Comparison of ENCODE assay signal across 1 cellular context in the genomic region with DNA sequence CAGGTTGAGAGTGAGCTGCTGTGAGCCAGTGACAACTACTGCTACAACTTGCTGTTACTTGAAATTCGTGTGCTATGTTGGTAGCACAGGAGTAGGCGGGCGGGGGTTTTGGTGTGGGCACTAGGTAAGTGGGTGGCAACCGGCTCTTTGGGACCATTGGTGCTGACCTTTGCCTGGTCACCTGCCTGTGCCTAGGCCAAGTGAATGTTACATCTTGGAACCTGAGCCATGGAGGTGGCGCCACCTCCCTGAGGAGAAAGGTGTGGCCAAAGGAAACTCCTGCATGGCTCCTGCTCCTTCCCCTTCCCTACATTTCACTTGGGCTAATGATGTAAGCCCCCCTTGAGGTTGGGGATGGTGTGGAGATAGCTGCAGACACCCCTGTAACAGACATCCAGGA.
TF ChIP-seq lines count a peak whose summit lies in the region.

No MANE protein-coding gene starts in this region.

TF ChIP-seq in GM23338, 12 proteins besides CTCF, POLR2A, EP300 and RAD21:
- TF ChIP-seq CREB1 (CRISPR knock-in tag; IDR thresholded peaks at IDR 0.05; ENCODE audit: low read depth) (no peak), JUNB (IDR thresholded peaks at IDR 0.05; ENCODE audit: unreplicated experiment) (no peak), NANOG (IDR thresholded peaks at IDR 0.05; ENCODE audit: borderline replicate concordance) (no peak), ZNF114 (CRISPR knock-in tag; IDR thresholded peaks at IDR 0.05) (no peak), STAT1 (IDR thresholded peaks at IDR 0.05; ENCODE audit: unreplicated experiment) (no peak), POLR2AphosphoS5 (IDR thresholded peaks at IDR 0.05; ENCODE audit: low read depth) (no peak), ZNF331 (CRISPR knock-in tag; IDR thresholded peaks at IDR 0.05; ENCODE audit: low read depth) (no peak), EZH2phosphoT487 (IDR thresholded peaks at IDR 0.05; ENCODE audit: unreplicated experiment) (no peak), EZH2 (IDR thresholded peaks at IDR 0.05; ENCODE audit: low read depth, unreplicated experiment) (no peak)
- TF ChIP-seq, protein P1, sequence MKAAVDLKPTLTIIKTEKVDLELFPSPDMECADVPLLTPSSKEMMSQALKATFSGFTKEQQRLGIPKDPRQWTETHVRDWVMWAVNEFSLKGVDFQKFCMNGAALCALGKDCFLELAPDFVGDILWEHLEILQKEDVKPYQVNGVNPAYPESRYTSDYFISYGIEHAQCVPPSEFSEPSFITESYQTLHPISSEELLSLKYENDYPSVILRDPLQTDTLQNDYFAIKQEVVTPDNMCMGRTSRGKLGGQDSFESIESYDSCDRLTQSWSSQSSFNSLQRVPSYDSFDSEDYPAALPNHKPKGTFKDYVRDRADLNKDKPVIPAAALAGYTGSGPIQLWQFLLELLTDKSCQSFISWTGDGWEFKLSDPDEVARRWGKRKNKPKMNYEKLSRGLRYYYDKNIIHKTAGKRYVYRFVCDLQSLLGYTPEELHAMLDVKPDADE (IDR thresholded peaks at IDR 0.05) = no peak
- TF ChIP-seq, protein P2, sequence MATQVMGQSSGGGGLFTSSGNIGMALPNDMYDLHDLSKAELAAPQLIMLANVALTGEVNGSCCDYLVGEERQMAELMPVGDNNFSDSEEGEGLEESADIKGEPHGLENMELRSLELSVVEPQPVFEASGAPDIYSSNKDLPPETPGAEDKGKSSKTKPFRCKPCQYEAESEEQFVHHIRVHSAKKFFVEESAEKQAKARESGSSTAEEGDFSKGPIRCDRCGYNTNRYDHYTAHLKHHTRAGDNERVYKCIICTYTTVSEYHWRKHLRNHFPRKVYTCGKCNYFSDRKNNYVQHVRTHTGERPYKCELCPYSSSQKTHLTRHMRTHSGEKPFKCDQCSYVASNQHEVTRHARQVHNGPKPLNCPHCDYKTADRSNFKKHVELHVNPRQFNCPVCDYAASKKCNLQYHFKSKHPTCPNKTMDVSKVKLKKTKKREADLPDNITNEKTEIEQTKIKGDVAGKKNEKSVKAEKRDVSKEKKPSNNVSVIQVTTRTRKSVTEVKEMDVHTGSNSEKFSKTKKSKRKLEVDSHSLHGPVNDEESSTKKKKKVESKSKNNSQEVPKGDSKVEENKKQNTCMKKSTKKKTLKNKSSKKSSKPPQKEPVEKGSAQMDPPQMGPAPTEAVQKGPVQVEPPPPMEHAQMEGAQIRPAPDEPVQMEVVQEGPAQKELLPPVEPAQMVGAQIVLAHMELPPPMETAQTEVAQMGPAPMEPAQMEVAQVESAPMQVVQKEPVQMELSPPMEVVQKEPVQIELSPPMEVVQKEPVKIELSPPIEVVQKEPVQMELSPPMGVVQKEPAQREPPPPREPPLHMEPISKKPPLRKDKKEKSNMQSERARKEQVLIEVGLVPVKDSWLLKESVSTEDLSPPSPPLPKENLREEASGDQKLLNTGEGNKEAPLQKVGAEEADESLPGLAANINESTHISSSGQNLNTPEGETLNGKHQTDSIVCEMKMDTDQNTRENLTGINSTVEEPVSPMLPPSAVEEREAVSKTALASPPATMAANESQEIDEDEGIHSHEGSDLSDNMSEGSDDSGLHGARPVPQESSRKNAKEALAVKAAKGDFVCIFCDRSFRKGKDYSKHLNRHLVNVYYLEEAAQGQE (IDR thresholded peaks at IDR 0.05; ENCODE audit: unreplicated experiment) = no peak
- TF ChIP-seq, protein P3, sequence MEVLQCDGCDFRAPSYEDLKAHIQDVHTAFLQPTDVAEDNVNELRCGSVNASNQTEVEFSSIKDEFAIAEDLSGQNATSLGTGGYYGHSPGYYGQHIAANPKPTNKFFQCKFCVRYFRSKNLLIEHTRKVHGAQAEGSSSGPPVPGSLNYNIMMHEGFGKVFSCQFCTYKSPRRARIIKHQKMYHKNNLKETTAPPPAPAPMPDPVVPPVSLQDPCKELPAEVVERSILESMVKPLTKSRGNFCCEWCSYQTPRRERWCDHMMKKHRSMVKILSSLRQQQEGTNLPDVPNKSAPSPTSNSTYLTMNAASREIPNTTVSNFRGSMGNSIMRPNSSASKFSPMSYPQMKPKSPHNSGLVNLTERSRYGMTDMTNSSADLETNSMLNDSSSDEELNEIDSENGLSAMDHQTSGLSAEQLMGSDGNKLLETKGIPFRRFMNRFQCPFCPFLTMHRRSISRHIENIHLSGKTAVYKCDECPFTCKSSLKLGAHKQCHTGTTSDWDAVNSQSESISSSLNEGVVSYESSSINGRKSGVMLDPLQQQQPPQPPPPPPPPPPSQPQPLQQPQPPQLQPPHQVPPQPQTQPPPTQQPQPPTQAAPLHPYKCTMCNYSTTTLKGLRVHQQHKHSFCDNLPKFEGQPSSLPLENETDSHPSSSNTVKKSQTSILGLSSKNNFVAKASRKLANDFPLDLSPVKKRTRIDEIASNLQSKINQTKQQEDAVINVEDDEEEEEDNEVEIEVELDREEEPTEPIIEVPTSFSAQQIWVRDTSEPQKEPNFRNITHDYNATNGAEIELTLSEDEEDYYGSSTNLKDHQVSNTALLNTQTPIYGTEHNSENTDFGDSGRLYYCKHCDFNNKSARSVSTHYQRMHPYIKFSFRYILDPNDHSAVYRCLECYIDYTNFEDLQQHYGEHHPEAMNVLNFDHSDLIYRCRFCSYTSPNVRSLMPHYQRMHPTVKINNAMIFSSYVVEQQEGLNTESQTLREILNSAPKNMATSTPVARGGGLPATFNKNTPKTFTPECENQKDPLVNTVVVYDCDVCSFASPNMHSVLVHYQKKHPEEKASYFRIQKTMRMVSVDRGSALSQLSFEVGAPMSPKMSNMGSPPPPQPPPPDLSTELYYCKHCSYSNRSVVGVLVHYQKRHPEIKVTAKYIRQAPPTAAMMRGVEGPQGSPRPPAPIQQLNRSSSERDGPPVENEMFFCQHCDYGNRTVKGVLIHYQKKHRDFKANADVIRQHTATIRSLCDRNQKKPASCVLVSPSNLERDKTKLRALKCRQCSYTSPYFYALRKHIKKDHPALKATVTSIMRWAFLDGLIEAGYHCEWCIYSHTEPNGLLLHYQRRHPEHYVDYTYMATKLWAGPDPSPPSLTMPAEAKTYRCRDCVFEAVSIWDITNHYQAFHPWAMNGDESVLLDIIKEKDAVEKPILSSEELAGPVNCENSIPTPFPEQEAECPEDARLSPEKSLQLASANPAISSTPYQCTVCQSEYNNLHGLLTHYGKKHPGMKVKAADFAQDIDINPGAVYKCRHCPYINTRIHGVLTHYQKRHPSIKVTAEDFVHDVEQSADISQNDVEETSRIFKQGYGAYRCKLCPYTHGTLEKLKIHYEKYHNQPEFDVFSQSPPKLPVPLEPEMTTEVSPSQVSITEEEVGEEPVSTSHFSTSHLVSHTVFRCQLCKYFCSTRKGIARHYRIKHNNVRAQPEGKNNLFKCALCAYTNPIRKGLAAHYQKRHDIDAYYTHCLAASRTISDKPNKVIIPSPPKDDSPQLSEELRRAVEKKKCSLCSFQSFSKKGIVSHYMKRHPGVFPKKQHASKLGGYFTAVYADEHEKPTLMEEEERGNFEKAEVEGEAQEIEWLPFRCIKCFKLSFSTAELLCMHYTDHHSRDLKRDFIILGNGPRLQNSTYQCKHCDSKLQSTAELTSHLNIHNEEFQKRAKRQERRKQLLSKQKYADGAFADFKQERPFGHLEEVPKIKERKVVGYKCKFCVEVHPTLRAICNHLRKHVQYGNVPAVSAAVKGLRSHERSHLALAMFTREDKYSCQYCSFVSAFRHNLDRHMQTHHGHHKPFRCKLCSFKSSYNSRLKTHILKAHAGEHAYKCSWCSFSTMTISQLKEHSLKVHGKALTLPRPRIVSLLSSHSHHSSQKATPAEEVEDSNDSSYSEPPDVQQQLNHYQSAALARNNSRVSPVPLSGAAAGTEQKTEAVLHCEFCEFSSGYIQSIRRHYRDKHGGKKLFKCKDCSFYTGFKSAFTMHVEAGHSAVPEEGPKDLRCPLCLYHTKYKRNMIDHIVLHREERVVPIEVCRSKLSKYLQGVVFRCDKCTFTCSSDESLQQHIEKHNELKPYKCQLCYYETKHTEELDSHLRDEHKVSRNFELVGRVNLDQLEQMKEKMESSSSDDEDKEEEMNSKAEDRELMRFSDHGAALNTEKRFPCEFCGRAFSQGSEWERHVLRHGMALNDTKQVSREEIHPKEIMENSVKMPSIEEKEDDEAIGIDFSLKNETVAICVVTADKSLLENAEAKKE (CRISPR knock-in tag; IDR thresholded peaks at IDR 0.05) = no peak
